In genomic region chr6:157075549-157076426, GRCh38 we compare ENCODE assay signal across 8 cellular contexts.
DNase-seq lines count a peak whose midpoint lies in the region; ATAC-seq and TF ChIP-seq lines count a peak whose summit lies in the region.

No MANE protein-coding gene starts in this region.

- DNase-seq in HT1080 (ENCODE audit: low read depth) = peak; percentile 64
- peak; percentile 24 to 50 for DNase-seq in foreskin fibroblast
- no peak for DNase-seq in aorta
- no peak for DNase-seq in mesenchymal stem cell
- DNase-seq in GM19240 (ENCODE audit: insufficient read length, low spot score) = no peak
- DNase-seq in WERI-Rb-1 = no peak

- ATAC-seq in GM18505 (IDR thresholded peaks at IDR 0.05; ENCODE audit: unreplicated experiment) (peak; percentile 80), GM21619 (IDR thresholded peaks at IDR 0.05; ENCODE audit: unreplicated experiment) (peak; percentile 85), aorta (ENCODE audit: low FRiP score) (no peak)

- H4K91ac ChIP-seq in mesenchymal stem cell (ENCODE audit: low read length) = no peak overlapping the region

- no peak overlapping the region for H3K27ac ChIP-seq in aorta (ENCODE audit: low read depth in 1 of 2, low read length in 2 of 2)
- no peak overlapping the region for H3K27ac ChIP-seq in mesenchymal stem cell (ENCODE audit: low read length, poor library complexity, severe bottlenecking)
- H3K27ac ChIP-seq in WERI-Rb-1 = no peak overlapping the region

- H3K4me1 ChIP-seq in aorta (ENCODE audit: control insufficient read depth in 1 of 2, insufficient read depth in 2 of 2, low read length in 2 of 2) (peaks cover 2 to 5% of the 10 kb centered on the region in 2 donors), mesenchymal stem cell (ENCODE audit: control insufficient read depth, insufficient read depth, low read depth, low read length) (peaks cover 3% of the 10 kb centered on the region)

- no peak overlapping the region for H3K4me3 ChIP-seq in foreskin fibroblast (ENCODE audit: low read depth in 1 of 2, low read length in 2 of 2)
- H3K4me3 ChIP-seq in aorta (ENCODE audit: low read length in 2 of 2) = no peak overlapping the region
- no peak overlapping the region for H3K4me3 ChIP-seq in mesenchymal stem cell (ENCODE audit: insufficient read depth in 1 of 2, low read depth in 1 of 2, low read length in 2 of 2)
- no peak overlapping the region for H3K4me3 ChIP-seq in WERI-Rb-1 (ENCODE audit: low read depth, low read length)

- H3K27me3 ChIP-seq in aorta (ENCODE audit: control insufficient read depth in 1 of 2, insufficient read depth in 2 of 2, low read length in 1 of 2) = no peaks in the 10 kb centered on the region
- H3K27me3 ChIP-seq in mesenchymal stem cell (ENCODE audit: control insufficient read depth in 1 of 2, insufficient read depth in 1 of 2, low read length in 2 of 2) = no peaks in the 10 kb centered on the region
- H3K27me3 ChIP-seq in WERI-Rb-1 (ENCODE audit: insufficient read depth, low read depth, severe bottlenecking) = no peaks in the 10 kb centered on the region

- TF ChIP-seq CTCF in foreskin fibroblast (IDR thresholded peaks at IDR 0.05; ENCODE audit: low read depth, low read length) (no peak), WERI-Rb-1 (IDR thresholded peaks at IDR 0.05; ENCODE audit: low read depth, low read length) (no peak)

- H2AK5ac ChIP-seq in mesenchymal stem cell (ENCODE audit: low read length, severe bottlenecking) = no peak overlapping the region

- intact Hi-C loops in aorta (cut with DNase I) = no loop called here

- H2AFZ ChIP-seq in mesenchymal stem cell (ENCODE audit: low read depth, low read length) = no peak overlapping the region

- no peak overlapping the region for H3K4ac ChIP-seq in mesenchymal stem cell (ENCODE audit: low read depth in 1 of 2, low read length in 2 of 2)

- no peaks in the 10 kb centered on the region for H3K36me3 ChIP-seq in aorta (ENCODE audit: control insufficient read depth in 1 of 2, insufficient read depth in 2 of 2, low read length in 1 of 2)
- H3K36me3 ChIP-seq in mesenchymal stem cell (ENCODE audit: control insufficient read depth in 1 of 2, insufficient read depth in 2 of 2, low read depth in 1 of 2, low read length in 2 of 2) = peaks cover 0 to 4% of the 10 kb centered on the region in 2 experiments
- H3K36me3 ChIP-seq in WERI-Rb-1 = peaks cover 2% of the 10 kb centered on the region; the same call in 1 of the 2 replicates

- H3K79me1 ChIP-seq in mesenchymal stem cell (replicated peaks; ENCODE audit: low read length, poor library complexity, severe bottlenecking) = peaks cover 25% of the 10 kb centered on the region

- no peak overlapping the region for H3K4me2 ChIP-seq in mesenchymal stem cell (ENCODE audit: low read length, poor library complexity, severe bottlenecking)

- TF ChIP-seq POLR2A in GM18505 (IDR thresholded peaks at IDR 0.05; ENCODE audit: borderline replicate concordance, extremely low read depth, insufficient read depth, insufficient read length) = no peak

- no peak overlapping the region for H2BK12ac ChIP-seq in mesenchymal stem cell (ENCODE audit: low read length in 2 of 2)

- H2BK15ac ChIP-seq in mesenchymal stem cell (ENCODE audit: low read depth, poor library complexity, severe bottlenecking) = no peak overlapping the region

- H3K23ac ChIP-seq in mesenchymal stem cell (ENCODE audit: low read length in 2 of 2) = no peak overlapping the region

- H2BK120ac ChIP-seq in mesenchymal stem cell (ENCODE audit: low read depth, low read length) = no peak overlapping the region

- H3K14ac ChIP-seq in mesenchymal stem cell (ENCODE audit: low read length in 2 of 2) = no peak overlapping the region

- 86 to 90% methylated on average over 8 of the region's 8 CpGs for WGBS in aorta, 2 donors
- 71% methylated on average over 8 of the region's 8 CpGs for WGBS in mesenchymal stem cell

- no peak overlapping the region for H3K18ac ChIP-seq in mesenchymal stem cell (ENCODE audit: low read depth in 1 of 2, low read length in 2 of 2)

- H3K9me3 ChIP-seq in aorta (ENCODE audit: control insufficient read depth, low read length) (no peaks in the 10 kb centered on the region), mesenchymal stem cell (ENCODE audit: control insufficient read depth, low read length) (no peaks in the 10 kb centered on the region), WERI-Rb-1 (ENCODE audit: severe bottlenecking) (no peaks in the 10 kb centered on the region)

- no peak overlapping the region for H2BK5ac ChIP-seq in mesenchymal stem cell (ENCODE audit: low read depth, low read length, poor library complexity, severe bottlenecking)

- no peak overlapping the region for H4K8ac ChIP-seq in mesenchymal stem cell (ENCODE audit: low read length)

- H3K9ac ChIP-seq in mesenchymal stem cell (ENCODE audit: low read length) = no peak overlapping the region

Comparison
In these comparisons a context has a peak if more than half of its experiments do, and no peak if none do; other contexts are left out.
1. DNase-seq: peak in HT1080 (single experiment) and foreskin fibroblast (2 of 2); none in aorta (0 of 2), mesenchymal stem cell (single experiment), GM19240 (single experiment) and WERI-Rb-1 (single experiment).